Comparison of ENCODE assay signal across 17 cellular contexts in genomic region chr4:8270912-8271815, GRCh38. TPM values are rescaled to one million over a fixed set of nuclear protein-coding genes. Genes with fewer than 3 reads are reported as not detected.
DNase-seq lines count a peak whose midpoint lies in the region; ATAC-seq, FAIRE-seq and TF ChIP-seq lines count a peak whose summit lies in the region.
"Had no signal": no experiment of that assay in that cellular context is flagged by ENCODE, and none has a peak within 500 bp of the region (broad histone marks: within the 10 kb centered on the region; RNA-seq: fewer than 3 reads in every experiment).

No MANE protein-coding gene starts in this region.

- H3K4me2 ChIP-seq in K562 (ENCODE audit: insufficient read depth, low read length) (no peak overlapping the region), mesenchymal stem cell (ENCODE audit: low read length, poor library complexity, severe bottlenecking) (no peak overlapping the region)

- no peaks in the 10 kb centered on the region for H3K79me1 ChIP-seq in mesenchymal stem cell (replicated peaks; ENCODE audit: low read length, poor library complexity, severe bottlenecking)

- no peak overlapping the region for H4K8ac ChIP-seq in mesenchymal stem cell (ENCODE audit: low read length)

- H2BK15ac ChIP-seq in mesenchymal stem cell (ENCODE audit: low read depth, poor library complexity, severe bottlenecking) = no peak overlapping the region

- H2AK5ac ChIP-seq in mesenchymal stem cell (ENCODE audit: low read length, severe bottlenecking) = no peak overlapping the region

- peak overlapping the region in 1 of 2 experiments; percentile 44 for H3K14ac ChIP-seq in mesenchymal stem cell (ENCODE audit: low read length in 2 of 2)

- H2BK12ac ChIP-seq in mesenchymal stem cell (ENCODE audit: low read length in 2 of 2) = peak overlapping the region in 1 of 2 experiments; percentile 26

- H3K4me1 ChIP-seq in K562 (replicated peaks in 1 of 2; ENCODE audit: control insufficient read depth in 2 of 2, insufficient read depth in 2 of 2, low read length in 2 of 2) = peaks cover 0 to 25% of the 10 kb centered on the region in 2 experiments; a peak in 4 of 5 replicates
- H3K4me1 ChIP-seq in mesenchymal stem cell (ENCODE audit: control insufficient read depth, insufficient read depth, low read depth, low read length) = peaks cover 25% of the 10 kb centered on the region
- peaks cover 44 to 48% (median 46%) of the 10 kb centered on the region in 3 donors for H3K4me1 ChIP-seq in skeletal muscle tissue (ENCODE audit: control insufficient read depth in 3 of 3, insufficient read depth in 3 of 3, low read length in 3 of 3)
- H3K4me1 ChIP-seq: foreskin keratinocyte had no signal

- H3K9me3 ChIP-seq in K562 (replicated peaks; ENCODE audit: control insufficient read depth, insufficient read depth, low read depth, low read length) (no peaks in the 10 kb centered on the region), mesenchymal stem cell (ENCODE audit: control insufficient read depth, low read length) (no peaks in the 10 kb centered on the region), skeletal muscle tissue (ENCODE audit: control insufficient read depth in 3 of 3, low read length in 3 of 3) (no peaks in the 10 kb centered on the region)
- H3K9me3 ChIP-seq: BE2C had no signal

- TF ChIP-seq EP300 in K562 (IDR thresholded peaks at IDR 0.05; ENCODE audit: low read length) = no peak

- no peak overlapping the region for H2BK5ac ChIP-seq in mesenchymal stem cell (ENCODE audit: low read depth, low read length, poor library complexity, severe bottlenecking)

- H3K4ac ChIP-seq in mesenchymal stem cell (ENCODE audit: low read depth in 1 of 2, low read length in 2 of 2) = peak overlapping the region in 1 of 2 experiments; percentile 22

- TF ChIP-seq POLR2A in K562 (conservative IDR thresholded peaks at IDR 0.05) = no peak

- peak overlapping the region in 1 of 2 experiments; percentile 49 for H3K18ac ChIP-seq in mesenchymal stem cell (ENCODE audit: low read depth in 1 of 2, low read length in 2 of 2)

- POLR2A ChIA-PET in K562 (lab: Yijun Ruan, JAX) = interaction anchor here (0.6 to 1.7 kb wide), 7 partner anchors 12 to 209 kb away, joined by 3 to 5 read pairs (median 3); no protein-coding TSS in a partner anchor

- no TSS peak for BruUV-seq in K562 (replicated peaks; lab: Mats Ljungman, UMichigan)

- no peak overlapping the region for H3K9ac ChIP-seq in K562 (ENCODE audit: insufficient read depth in 1 of 2, low read depth in 2 of 2, low read length in 2 of 2)
- peak overlapping the region; percentile 71 for H3K9ac ChIP-seq in mesenchymal stem cell (ENCODE audit: low read length)
- peak overlapping the region in 2 of 3 donors; percentile 27 to 72 for H3K9ac ChIP-seq in skeletal muscle tissue (ENCODE audit: low read depth in 1 of 3, low read length in 3 of 3)

- TF ChIP-seq RAD21 in K562 (CRISPR knock-in tag; conservative IDR thresholded peaks at IDR 0.05 in 1 of 2, IDR thresholded peaks at IDR 0.05 in 1 of 2) = no peak

- FAIRE-seq in K562 (lab: Jason Lieb, UNC) = no peak
- FAIRE-seq: small intestine had no signal

- H3K79me2 ChIP-seq in K562 (ENCODE audit: control insufficient read depth, insufficient read depth, low read length) = no peaks in the 10 kb centered on the region

- H3K9me1 ChIP-seq in K562 (ENCODE audit: control insufficient read depth, insufficient read depth, low read length) = peaks cover 4% of the 10 kb centered on the region

- DNase-seq in CD1c-positive myeloid dendritic cell (ENCODE audit: extremely low spot score) (peak; percentile 17), K562 (ENCODE audit: extremely low read depth in 1 of 4, low spot score in 3 of 4) (no peak), mesenchymal stem cell (peak; percentile 64), NCI-H345 treated with DMSO at 0.1 percent for 48 hours (lab: John Stamatoyannopoulos, UW; ENCODE audit: unreplicated experiment) (no peak), T-helper 1 cell (no peak)
- DNase-seq in activated CD4-positive, alpha-beta T cell treated with anti-CD3 and anti-CD28 coated beads, Interleukin-2, amount 50 U/mL, for 1 hour = no peak
- DNase-seq: activated CD4-positive, alpha-beta T cell treated with anti-CD3 and anti-CD28 coated beads, Interleukin-2, amount 50 U/mL, for 48 hours; aorta; BE2C; effector CD8-positive, alpha-beta T cell; foreskin keratinocyte; HFFc6; NCI-H2029; NK-92 treated with Interleukin-12 subunit alpha and Interleukin-12 subunit beta, amount 100 ng/mL, for 24 hours; small intestine had no signal

- H4K20me1 ChIP-seq in K562 (replicated peaks; ENCODE audit: control insufficient read depth, insufficient read depth, low read length) = no peaks in the 10 kb centered on the region

- H3K4me3 ChIP-seq in K562 (no peak overlapping the region), mesenchymal stem cell (ENCODE audit: insufficient read depth in 1 of 2, low read depth in 1 of 2, low read length in 2 of 2) (peak overlapping the region in 1 of 2 experiments; percentile 79), skeletal muscle tissue (ENCODE audit: low read length in 3 of 3) (peak overlapping the region; percentile 58 to 67 (median 62))

- H2AFZ ChIP-seq in K562 (ENCODE audit: low read depth, low read length) = no peak overlapping the region
- no peak overlapping the region for H2AFZ ChIP-seq in mesenchymal stem cell (ENCODE audit: low read depth, low read length)

- H3K36me3 ChIP-seq in K562 (ENCODE audit: control insufficient read depth, insufficient read depth, low read length) = no peaks in the 10 kb centered on the region
- no peaks in the 10 kb centered on the region for H3K36me3 ChIP-seq in mesenchymal stem cell (ENCODE audit: control insufficient read depth in 1 of 2, insufficient read depth in 2 of 2, low read depth in 1 of 2, low read length in 2 of 2)
- H3K36me3 ChIP-seq in skeletal muscle tissue (ENCODE audit: control insufficient read depth in 3 of 3, insufficient read depth in 3 of 3, low read length in 3 of 3) = no peaks in the 10 kb centered on the region
- H3K36me3 ChIP-seq: BE2C had no signal

- no peak overlapping the region for H2BK120ac ChIP-seq in mesenchymal stem cell (ENCODE audit: low read depth, low read length)

- no peak for TF ChIP-seq CTCF in K562 (IDR thresholded peaks at IDR 0.05 in 2 of 3, conservative IDR thresholded peaks at IDR 0.05 in 1 of 3; ENCODE audit: insufficient read depth in 2 of 3, low read depth in 1 of 3, low read length in 3 of 3)

- H3K27ac ChIP-seq in K562 (ENCODE audit: extremely low read depth, low read depth, low read length) (no peak overlapping the region), mesenchymal stem cell (ENCODE audit: low read length, poor library complexity, severe bottlenecking) (no peak overlapping the region), skeletal muscle tissue (ENCODE audit: low read depth, low read length) (peak overlapping the region; percentile 19)
- H3K27ac ChIP-seq: foreskin keratinocyte had no signal

- peaks cover 0 to 50% of the 10 kb centered on the region in 2 experiments for H3K27me3 ChIP-seq in K562 (ENCODE audit: control insufficient read depth in 2 of 2, insufficient read depth in 2 of 2, low read length in 2 of 2)
- peaks cover 14 to 26% of the 10 kb centered on the region in 2 experiments for H3K27me3 ChIP-seq in mesenchymal stem cell (ENCODE audit: control insufficient read depth in 1 of 2, insufficient read depth in 1 of 2, low read length in 2 of 2)
- peaks cover 0 to 14% (median 8%) of the 10 kb centered on the region in 3 donors for H3K27me3 ChIP-seq in skeletal muscle tissue (ENCODE audit: control insufficient read depth in 3 of 3, insufficient read depth in 3 of 3, low read length in 3 of 3)
- H3K27me3 ChIP-seq: BE2C had no signal

- in situ Hi-C loops in K562 (cut with MboI) = no loop called here

- peak overlapping the region in 1 of 2 experiments; percentile 30 for H3K23ac ChIP-seq in mesenchymal stem cell (ENCODE audit: low read length in 2 of 2)

- no peak overlapping the region for H4K91ac ChIP-seq in mesenchymal stem cell (ENCODE audit: low read length)

- intact Hi-C loops in K562 (cut with micrococcal nuclease) = no loop called here

- ATAC-seq in K562 (no peak), HG03196 (IDR thresholded peaks at IDR 0.05; ENCODE audit: unreplicated experiment) (no peak)
- ATAC-seq: foreskin keratinocyte had no signal

- 10% methylated on average over 27 of the region's 27 CpGs for WGBS in K562 (ENCODE audit: insufficient coverage, low coverage, missing lambda C conversion rate)
- WGBS in mesenchymal stem cell = 86% methylated on average over 22 of the region's 27 CpGs

- CTCF ChIA-PET in K562 (lab: Yijun Ruan, JAX; ENCODE audit: low intra/inter-chr PET ratio) = no interaction called here

TF ChIP-seq in K562, 482 proteins besides CTCF, POLR2A, EP300 and RAD21 (continues in another document):
- TF ChIP-seq USF1 (CRISPR knock-in tag; IDR thresholded peaks at IDR 0.05) = peak; percentile 27

RNA-seq across cellular contexts. Expression of gene HTRA3, which starts 1.6 kb away (rescaled TPM):
- 0.14 TPM in 1 of 2 replicates, not detected in the other for total RNA-seq in K562 (2011; cell fraction: chromatin; rRNA removed; ENCODE audit: low replicate concordance)
- total RNA-seq in K562 (2011; cell fraction: nucleolus; rRNA removed) = 0.17 and 0.53 TPM in 2 replicates
- total RNA-seq in K562 (2011; cell fraction: nucleoplasm; rRNA removed) = 0.15 TPM in 1 of 2 replicates, not detected in the other
- total RNA-seq in K562 (2014; rRNA removed) = not detected in 2 replicates
- not detected in 2 replicates for total RNA-seq in K562 (2014; rRNA removed; fragmentation: Illumina TruSeq; extraction: Trizol)
- not detected in 2 replicates for total RNA-seq in K562 (2015; rRNA removed; fragmentation: Illumina TruSeq; extraction: Trizol)
- total RNA-seq in K562 (2021) = 0.16 TPM in 1 of 2 replicates, not detected in the other
- 0.04 and 0.18 TPM in 2 replicates for polyA plus RNA-seq in K562 (2011; rRNA removed)
- polyA plus RNA-seq in K562 (2011; cell fraction: cytosol; rRNA removed) = 0.09 and 0.10 TPM in 2 replicates
- 0.14 and 0.15 TPM in 2 replicates for polyA plus RNA-seq in K562 (2011; cell fraction: nucleus; rRNA removed)
- polyA plus RNA-seq in K562 (2012) = 0.20 and 0.42 TPM in 2 replicates
- 0.07 TPM in 1 of 2 replicates, not detected in the other for polyA plus RNA-seq in K562 (2014; fragmentation: Illumina TruSeq; extraction: Trizol)
- polyA plus RNA-seq in K562 (2014; fragmentation: Nextera tagmentation; extraction: Ambion mirVana) = not detected
- not detected in 2 replicates for polyA plus RNA-seq in K562 (2014; rRNA removed)
- not detected in 2 replicates for polyA minus RNA-seq in K562 (2011; rRNA and poly(A)+ RNA removed)
- polyA minus RNA-seq in K562 (2011; cell fraction: cytosol; rRNA and poly(A)+ RNA removed) = not detected in 2 replicates
- polyA minus RNA-seq in K562 (2011; cell fraction: nucleus; rRNA and poly(A)+ RNA removed) = 0.11 TPM in 1 of 2 replicates, not detected in the other
- 88.3 TPM for polyA plus RNA-seq in mesenchymal stem cell (2013, experiment 1 of 2)
- 87.5 TPM for polyA plus RNA-seq in mesenchymal stem cell (2013, experiment 2 of 2)
- total RNA-seq in skeletal muscle tissue = 20.9 TPM
- total RNA-seq: foreskin keratinocyte had no signal
- polyA plus RNA-seq: foreskin keratinocyte had no signal

Comparison
In these comparisons a context has a peak if more than half of its experiments do, and no peak if none do; other contexts are left out.
1. DNase-seq: peak in CD1c-positive myeloid dendritic cell (single experiment) and mesenchymal stem cell (single experiment); none in K562 (0 of 4), NCI-H345 treated with DMSO at 0.1 percent for 48 hours (single experiment), T-helper 1 cell (0 of 5) and activated CD4-positive, alpha-beta T cell treated with anti-CD3 and anti-CD28 coated beads, Interleukin-2, amount 50 U/mL, for 1 hour (single experiment).
2. H3K9ac ChIP-seq: peak in mesenchymal stem cell (single experiment) and skeletal muscle tissue (2 of 3); none in K562 (0 of 2).
3. RNA of gene HTRA3, which starts 1.6 kb away (total RNA-seq): 20.9 TPM in skeletal muscle tissue (single experiment); 0.14 to 0.53 TPM in K562; every median in the first group is over 10 times any median in the second.